In genomic region chr4:67776746-67777145, GRCh38 we compare ENCODE assay signal across 11 cellular contexts.
"Had no signal": no experiment of that assay in that cellular context is flagged by ENCODE, and none has a peak within 500 bp of the region (broad histone marks: within the 10 kb centered on the region; RNA-seq: fewer than 3 reads in every experiment).

No MANE protein-coding gene starts in this region.

- DNase-seq: activated CD4-positive, alpha-beta T cell treated with anti-CD3 and anti-CD28 coated beads for 4 hours; activated CD8-positive, alpha-beta T cell treated with anti-CD3 and anti-CD28 coated beads, Interleukin-2, amount 10 ng/mL, durations not matched to agents 7 days and 5 days; activated naive CD4-positive, alpha-beta T cell; aorta; foreskin keratinocyte; heart left ventricle; kidney; pancreas; retina; T-helper 9 cell; thyroid gland had no signal
